ENCODE assay signal across 15 cellular contexts in genomic region chr11:65278351-65278750, GRCh38. TPM values are rescaled to one million over a fixed set of nuclear protein-coding genes. Genes with fewer than 3 reads are reported as not detected.
DNase-seq lines count a peak whose midpoint lies in the region; TF ChIP-seq lines count a peak whose summit lies in the region.
"Had no signal": no experiment of that assay in that cellular context is flagged by ENCODE, and none has a peak within 500 bp of the region (broad histone marks: within the 10 kb centered on the region; RNA-seq: fewer than 3 reads in every experiment).

No MANE protein-coding gene starts in this region.

- H3K27me3 ChIP-seq in H9 (ENCODE audit: insufficient read depth, low read length), result no peaks in the 10 kb centered on the region
- H3K27me3 ChIP-seq in stomach, result no peaks in the 10 kb centered on the region
- H3K27me3 ChIP-seq: adrenal gland had no signal

- no peaks in the 10 kb centered on the region for H3K79me1 ChIP-seq in H9 (ENCODE audit: insufficient read depth, low read depth, low read length, poor library complexity, severe bottlenecking)

- H3K9ac ChIP-seq in H9 (ENCODE audit: extremely low read depth, insufficient read length, low read length), result no peak overlapping the region
- H3K9ac ChIP-seq: KMS-11 had no signal

- intact Hi-C loops in activated T-helper 2 cell treated with anti-CD3 and anti-CD28 coated beads, Interferon-gamma antibody, Interleukin-2, Interleukin-4, amounts not matched to agents 10 μg/mL and 5 μg/mL and 100 μg/mL, durations not matched to agents 14 hours and 24 hours and 36 hours (cut with micrococcal nuclease), result no loop called here
- intact Hi-C loops in stomach (cut with DNase I; ENCODE audit: low total_unique reads), result no loop called here

- peaks cover 15 to 40% (median 36%) of the 10 kb centered on the region in 4 donors for H3K36me3 ChIP-seq in stomach

- H3K27ac ChIP-seq in H9 (ENCODE audit: insufficient read length, low read depth, low read length) (no peak overlapping the region), stomach (peak overlapping the region in 1 of 5 donors; percentile 63)
- H3K27ac ChIP-seq: KMS-11 had no signal

- WGBS in H9 (ENCODE audit: extremely low coverage, insufficient read length, low lambda C conversion rate), result no CpG with 5 or more reads among the region's 2 CpGs
- whole genome bisulfite sequencing in stomach, 5 donors, result 75 to 88% (median 86%) methylated on average over 2 of the region's 2 CpGs

- H3K79me2 ChIP-seq in H9 (ENCODE audit: insufficient read depth, low read length), result no peaks in the 10 kb centered on the region

- H3K27ac Mint-ChIP-seq in H9, result peak overlapping the region in 2 of 3 experiments; percentile 52 to 77; a peak in 3 of 7 replicates
- peak overlapping the region; percentile 22 for H3K27ac Mint-ChIP-seq in activated T-helper 2 cell treated with anti-CD3 and anti-CD28 coated beads, Interferon-gamma antibody, Interleukin-2, Interleukin-4, amounts not matched to agents 10 μg/mL and 5 μg/mL and 100 μg/mL, durations not matched to agents 14 hours and 24 hours and 36 hours

- no peaks in the 10 kb centered on the region for H3K23me2 ChIP-seq in H9 (ENCODE audit: insufficient read length, low read depth, low read length, poor library complexity, severe bottlenecking)

- TF ChIP-seq POLR2A in stomach (IDR thresholded peaks at IDR 0.05), result no peak

- no peak overlapping the region for H3T11ph ChIP-seq in H9 (ENCODE audit: low read length)

- no peak overlapping the region for H2BK120ac ChIP-seq in H9 (ENCODE audit: low read depth, low read length, poor library complexity, severe bottlenecking)

- no peaks in the 10 kb centered on the region for H4K20me1 ChIP-seq in H9 (ENCODE audit: control insufficient read depth, insufficient read depth, insufficient read length)

- no peak overlapping the region for H3K4me3 ChIP-seq in stomach
- H3K4me3 ChIP-seq: adrenal gland had no signal

- H2BK5ac ChIP-seq in H9 (ENCODE audit: insufficient read length, low read length), result no peak overlapping the region

- H3K4me3 Mint-ChIP-seq in H9, result no peak overlapping the region
- H3K4me3 Mint-ChIP-seq in activated T-helper 2 cell treated with anti-CD3 and anti-CD28 coated beads, Interferon-gamma antibody, Interleukin-2, Interleukin-4, amounts not matched to agents 10 μg/mL and 5 μg/mL and 100 μg/mL, durations not matched to agents 14 hours and 24 hours and 36 hours (ENCODE audit: low read depth), result no peak overlapping the region

- peaks cover 25 to 74% (median 65%) of the 10 kb centered on the region in 3 experiments; a peak in 6 of 7 replicates for H3K36me3 Mint-ChIP-seq in H9 (ENCODE audit: insufficient read depth in 1 of 3, low read depth in 3 of 3)
- H3K36me3 Mint-ChIP-seq in activated T-helper 2 cell treated with anti-CD3 and anti-CD28 coated beads, Interferon-gamma antibody, Interleukin-2, Interleukin-4, amounts not matched to agents 10 μg/mL and 5 μg/mL and 100 μg/mL, durations not matched to agents 14 hours and 24 hours and 36 hours (ENCODE audit: low read depth), result peaks cover 73% of the 10 kb centered on the region

- no peak for TF ChIP-seq EP300 in stomach (IDR thresholded peaks at IDR 0.05)

- no peaks in the 10 kb centered on the region for H3K4me1 ChIP-seq in H9 (ENCODE audit: insufficient read depth, low read length)
- H3K4me1 ChIP-seq in stomach, result peaks cover 19 to 59% (median 48%) of the 10 kb centered on the region in 4 donors

- no peak overlapping the region for H2AK5ac ChIP-seq in H9 (ENCODE audit: insufficient read length, low read length)

- no peak overlapping the region for H2BK15ac ChIP-seq in H9 (ENCODE audit: low read depth, low read length)

- H3K27me3 Mint-ChIP-seq in H9 (ENCODE audit: low read depth), result no peaks in the 10 kb centered on the region
- H3K27me3 Mint-ChIP-seq in activated T-helper 2 cell treated with anti-CD3 and anti-CD28 coated beads, Interferon-gamma antibody, Interleukin-2, Interleukin-4, amounts not matched to agents 10 μg/mL and 5 μg/mL and 100 μg/mL, durations not matched to agents 14 hours and 24 hours and 36 hours (ENCODE audit: low read depth), result no peaks in the 10 kb centered on the region

- H2AFZ ChIP-seq in H9 (ENCODE audit: low read length), result no peak overlapping the region

- no peak overlapping the region for H2BK12ac ChIP-seq in H9 (ENCODE audit: insufficient read length, low read depth, low read length)

- TF ChIP-seq CTCF in H9 (conservative IDR thresholded peaks at IDR 0.05) (no peak), stomach (IDR thresholded peaks at IDR 0.05) (no peak)

- H3K4ac ChIP-seq in H9 (ENCODE audit: low read depth, low read length), result no peak overlapping the region

- no peak overlapping the region for H3K56ac ChIP-seq in H9 (ENCODE audit: insufficient read length, low read depth, low read length)

- H3K18ac ChIP-seq in H9 (ENCODE audit: insufficient read length, low read depth, low read length), result no peak overlapping the region

- H3K4me1 Mint-ChIP-seq in H9, result peaks cover 0 to 3% of the 10 kb centered on the region in 2 experiments; a peak in 1 of 4 replicates
- peaks cover 15% of the 10 kb centered on the region for H3K4me1 Mint-ChIP-seq in activated T-helper 2 cell treated with anti-CD3 and anti-CD28 coated beads, Interferon-gamma antibody, Interleukin-2, Interleukin-4, amounts not matched to agents 10 μg/mL and 5 μg/mL and 100 μg/mL, durations not matched to agents 14 hours and 24 hours and 36 hours (ENCODE audit: low read depth)

- H4K91ac ChIP-seq in H9 (ENCODE audit: insufficient read length, low read depth, low read length), result no peak overlapping the region

- no peak overlapping the region for H3K14ac ChIP-seq in H9 (ENCODE audit: insufficient read depth, low read length)

- H3K4me2 ChIP-seq in H9 (ENCODE audit: insufficient read depth, insufficient read length, low read length), result no peak overlapping the region
- H3K4me2 ChIP-seq: KMS-11 had no signal

- H3K9me3 ChIP-seq in H9 (ENCODE audit: control insufficient read depth, low read depth, low read length), result no peaks in the 10 kb centered on the region
- no peaks in the 10 kb centered on the region for H3K9me3 ChIP-seq in stomach
- H3K9me3 ChIP-seq: adrenal gland had no signal

- no peak overlapping the region for H3K23ac ChIP-seq in H9 (ENCODE audit: insufficient read length, low read depth, low read length)

- no peak overlapping the region for H4K5ac ChIP-seq in H9 (ENCODE audit: insufficient read length, low read depth, low read length)

- no peaks in the 10 kb centered on the region for H3K9me3 Mint-ChIP-seq in H9
- H3K9me3 Mint-ChIP-seq in activated T-helper 2 cell treated with anti-CD3 and anti-CD28 coated beads, Interferon-gamma antibody, Interleukin-2, Interleukin-4, amounts not matched to agents 10 μg/mL and 5 μg/mL and 100 μg/mL, durations not matched to agents 14 hours and 24 hours and 36 hours, result no peaks in the 10 kb centered on the region

- no peak overlapping the region for H2BK20ac ChIP-seq in H9 (ENCODE audit: low read depth, low read length, poor library complexity, severe bottlenecking)

- peak; percentile 39 for DNase-seq in A172 (ENCODE audit: low spot score)
- no peak for DNase-seq in H9
- no peak for DNase-seq in activated T-helper 2 cell treated with anti-CD3 and anti-CD28 coated beads, Interferon-gamma antibody, Interleukin-2, Interleukin-4, amounts not matched to agents 10 μg/mL and 5 μg/mL and 100 μg/mL, durations not matched to agents 14 hours and 24 hours and 36 hours (ENCODE audit: low spot score)
- DNase-seq in iris pigment epithelial cell (ENCODE audit: low read depth), result peak; percentile 14
- DNase-seq in activated gamma-delta T cell treated with Interleukin-2 at 50 U/mL for 16 hours, result no peak
- no peak for DNase-seq in NCI-H1436 (lab: John Stamatoyannopoulos, UW)
- no peak for DNase-seq in midbrain (lab: John Stamatoyannopoulos, UW)
- DNase-seq in stomach, result no peak
- DNase-seq: adrenal gland, AML-193, dermis blood vessel endothelial cell, DMS 273 treated with DMSO at 0.1 percent for 48 hours, NCI-H1436 treated with DMSO at 0.1 percent for 48 hours, nucleus accumbens had no signal

- H4K8ac ChIP-seq in H9 (replicated peaks; ENCODE audit: insufficient read length, low read depth, low read length), result no peak overlapping the region

RNA-seq across cellular contexts. Expression of gene POLA2, which starts 16.6 kb away (rescaled TPM):
- total RNA-seq in A172 (2014; rRNA removed; shearing (Covaris generic)), result 14.2 and 18.1 TPM in 2 replicates
- total RNA-seq in H9 (2021), result 37.7 and 41.5 TPM in 2 replicates
- 74.5 and 74.6 TPM in 2 replicates for total RNA-seq in activated T-helper 2 cell treated with anti-CD3 and anti-CD28 coated beads, Interferon-gamma antibody, Interleukin-2, Interleukin-4, amounts not matched to agents 10 μg/mL and 5 μg/mL and 100 μg/mL, durations not matched to agents 14 hours and 24 hours and 36 hours
- 10 to 100 TPM in 2 of 5 donors, 1 to 10 TPM in 3; 1.7 to 17.0 (median 5.5) TPM for total RNA-seq in stomach
- 10 to 100 TPM in 2 of 3 donors, 1 to 10 TPM in 1; 8.6 to 11.2 (median 10.3) TPM for polyA plus RNA-seq in stomach

RNA-seq across cellular contexts. Expression of gene CDC42EP2, which starts 36.3 kb away (rescaled TPM):
- 1.7 and 5.3 TPM in 2 replicates for total RNA-seq in A172 (2014; rRNA removed; shearing (Covaris generic))
- 10.9 and 11.9 TPM in 2 replicates for total RNA-seq in H9 (2021)
- total RNA-seq in activated T-helper 2 cell treated with anti-CD3 and anti-CD28 coated beads, Interferon-gamma antibody, Interleukin-2, Interleukin-4, amounts not matched to agents 10 μg/mL and 5 μg/mL and 100 μg/mL, durations not matched to agents 14 hours and 24 hours and 36 hours, result 3.4 and 5.1 TPM in 2 replicates
- total RNA-seq in stomach, result 10 to 100 TPM in 2 of 5 donors, 1 to 10 TPM in 1, under 1 TPM in 1, not detected in 1; 0.89 to 18.3 (median 8.3) TPM
- polyA plus RNA-seq in stomach, result 10 to 100 TPM; 13.8 to 22.0 (median 18.4) TPM

RNA-seq across cellular contexts. Expression of gene DPF2, which starts 55.3 kb away (rescaled TPM):
- 37.9 and 57.0 TPM in 2 replicates for total RNA-seq in A172 (2014; rRNA removed; shearing (Covaris generic))
- total RNA-seq in H9 (2021), result 75.3 and 81.4 TPM in 2 replicates
- total RNA-seq in activated T-helper 2 cell treated with anti-CD3 and anti-CD28 coated beads, Interferon-gamma antibody, Interleukin-2, Interleukin-4, amounts not matched to agents 10 μg/mL and 5 μg/mL and 100 μg/mL, durations not matched to agents 14 hours and 24 hours and 36 hours, result 77.0 and 78.1 TPM in 2 replicates
- total RNA-seq in stomach, result 10 to 100 TPM; 14.7 to 92.8 (median 35.1) TPM
- polyA plus RNA-seq in stomach, result 10 to 100 TPM; 14.9 to 22.6 (median 19.6) TPM

Comparison
In these comparisons a context has a peak if more than half of its experiments do, and no peak if none do; other contexts are left out.
1. DNase-seq: peak in A172 (single experiment) and iris pigment epithelial cell (single experiment); none in H9 (single experiment), activated T-helper 2 cell treated with anti-CD3 and anti-CD28 coated beads, Interferon-gamma antibody, Interleukin-2, Interleukin-4, amounts not matched to agents 10 μg/mL and 5 μg/mL and 100 μg/mL, durations not matched to agents 14 hours and 24 hours and 36 hours (single experiment), activated gamma-delta T cell treated with Interleukin-2 at 50 U/mL for 16 hours (single experiment), NCI-H1436 (single experiment), midbrain (single experiment) and stomach (single experiment).